ENCODE assay signal across 1 cellular context in the genomic region with DNA sequence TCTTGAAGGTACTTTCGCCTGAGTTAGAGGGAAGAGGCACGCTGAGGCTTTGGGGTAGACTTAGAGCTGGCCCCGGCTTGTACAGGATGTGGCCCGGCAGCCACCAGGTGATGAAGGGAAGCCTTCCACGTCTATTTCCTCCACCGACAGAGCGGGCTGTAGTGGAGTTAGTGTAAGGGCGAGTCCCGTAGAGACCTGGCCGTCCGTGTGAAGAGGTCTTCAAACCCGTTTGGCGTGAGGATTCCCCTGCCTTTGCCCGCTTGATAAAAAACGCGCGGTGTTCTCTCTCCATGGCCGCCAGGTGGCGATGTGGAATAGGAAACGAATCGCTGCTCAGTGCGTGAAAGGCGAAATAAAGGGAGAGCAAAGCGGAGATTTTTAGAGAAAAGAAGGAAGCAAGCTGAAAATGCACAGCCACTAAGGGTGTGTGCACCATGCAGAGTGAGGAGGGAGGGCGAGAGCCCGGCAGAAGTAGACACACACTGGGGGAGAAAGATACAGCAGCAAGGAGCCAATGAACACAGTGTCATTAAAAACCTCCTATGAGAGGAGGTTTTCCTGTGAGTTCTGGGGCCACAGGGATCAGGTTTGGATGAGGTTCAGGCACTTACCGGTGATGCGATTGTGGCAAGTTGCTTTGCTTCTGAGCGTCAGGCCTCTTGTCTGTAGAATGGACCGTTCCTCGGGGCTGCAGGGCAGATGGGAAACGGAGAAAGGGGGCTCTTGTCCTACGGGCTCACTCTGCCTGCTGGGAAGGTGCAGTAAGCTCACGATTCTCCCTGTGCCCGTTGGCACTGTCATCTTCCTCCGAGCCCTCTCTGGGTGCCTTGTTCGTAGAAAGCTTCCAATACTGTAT.
TF ChIP-seq lines count a peak whose summit lies in the region.

No MANE protein-coding gene starts in this region.

TF ChIP-seq in liver, 16 proteins besides CTCF, POLR2A, EP300 and RAD21 (continued from another document):
- TF ChIP-seq, protein P1, sequence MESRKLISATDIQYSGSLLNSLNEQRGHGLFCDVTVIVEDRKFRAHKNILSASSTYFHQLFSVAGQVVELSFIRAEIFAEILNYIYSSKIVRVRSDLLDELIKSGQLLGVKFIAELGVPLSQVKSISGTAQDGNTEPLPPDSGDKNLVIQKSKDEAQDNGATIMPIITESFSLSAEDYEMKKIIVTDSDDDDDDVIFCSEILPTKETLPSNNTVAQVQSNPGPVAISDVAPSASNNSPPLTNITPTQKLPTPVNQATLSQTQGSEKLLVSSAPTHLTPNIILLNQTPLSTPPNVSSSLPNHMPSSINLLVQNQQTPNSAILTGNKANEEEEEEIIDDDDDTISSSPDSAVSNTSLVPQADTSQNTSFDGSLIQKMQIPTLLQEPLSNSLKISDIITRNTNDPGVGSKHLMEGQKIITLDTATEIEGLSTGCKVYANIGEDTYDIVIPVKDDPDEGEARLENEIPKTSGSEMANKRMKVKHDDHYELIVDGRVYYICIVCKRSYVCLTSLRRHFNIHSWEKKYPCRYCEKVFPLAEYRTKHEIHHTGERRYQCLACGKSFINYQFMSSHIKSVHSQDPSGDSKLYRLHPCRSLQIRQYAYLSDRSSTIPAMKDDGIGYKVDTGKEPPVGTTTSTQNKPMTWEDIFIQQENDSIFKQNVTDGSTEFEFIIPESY (IDR thresholded peaks at IDR 0.05): no peak
- TF ChIP-seq GABPA (IDR thresholded peaks at IDR 0.05 in 1 of 2, conservative IDR thresholded peaks at IDR 0.05 in 1 of 2): no peak
TF ChIP-seq in liver: peak in this region for 0.
